8 cellular contexts compared by ENCODE assay signal in the genomic region with DNA sequence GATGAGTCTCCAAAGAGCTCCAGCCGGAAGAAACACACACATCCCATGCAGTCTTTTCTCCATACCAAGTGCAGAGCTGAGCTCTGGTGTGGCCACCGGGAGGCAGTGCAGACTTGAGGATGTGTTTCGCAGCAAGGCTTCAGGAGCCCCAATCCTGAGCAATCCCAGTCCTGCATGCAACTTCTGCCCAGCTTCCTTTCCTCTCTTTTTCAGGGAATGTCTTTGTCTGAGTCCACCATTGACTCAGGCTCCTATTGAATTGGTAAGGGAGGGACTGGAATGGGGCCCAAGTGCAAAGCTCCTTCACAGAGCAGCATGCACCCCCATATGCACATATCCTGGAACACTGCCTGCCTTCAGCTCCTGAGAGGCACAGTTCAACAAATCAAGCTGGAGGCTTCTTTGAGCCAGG. TPM values are rescaled to one million over a fixed set of nuclear protein-coding genes. Genes with fewer than 3 reads are reported as not detected.
DNase-seq lines count a peak whose midpoint lies in the region; ATAC-seq, FAIRE-seq and TF ChIP-seq lines count a peak whose summit lies in the region.

No MANE protein-coding gene starts in this region.

- H3K36me3 ChIP-seq in small intestine (ENCODE audit: control insufficient read depth in 2 of 2, insufficient read depth in 2 of 2, low read length in 2 of 2): no peaks in the 10 kb centered on the region

- in situ Hi-C loops in astrocyte of the spinal cord (cut with HindIII; ENCODE audit: low sequenced_read_pairs): no loop called here

- intact Hi-C loops in posterior vena cava (cut with DNase I): no loop called here

- ATAC-seq in HG02588 (IDR thresholded peaks at IDR 0.05; ENCODE audit: unreplicated experiment): no peak

- peak; percentile 92 for DNase-seq in GM03348 (ENCODE audit: low spot score)
- peak; percentile 86 for DNase-seq in M059J (ENCODE audit: low read depth)
- DNase-seq in RPMI7951 (ENCODE audit: low read depth): peak; percentile 85
- DNase-seq in astrocyte of the spinal cord (ENCODE audit: low read depth, low spot score): peak; percentile 82
- peak; percentile 82 for DNase-seq in iPS DF 19.7 (ENCODE audit: low read depth, low spot score)
- DNase-seq in small intestine: peak; percentile 73
- no peak for DNase-seq in posterior vena cava (ENCODE audit: low spot score)

- H3K27me3 ChIP-seq in small intestine (ENCODE audit: control insufficient read depth in 2 of 2, insufficient read depth in 2 of 2, low read length in 2 of 2): no peaks in the 10 kb centered on the region

- no peaks in the 10 kb centered on the region for H3K9me3 ChIP-seq in small intestine (ENCODE audit: control insufficient read depth, low read depth)

- no peak overlapping the region for H3K4me3 ChIP-seq in astrocyte of the spinal cord (ENCODE audit: low read depth, low read length)
- H3K4me3 ChIP-seq in small intestine (ENCODE audit: low read depth in 1 of 2, low read length in 2 of 2): no peak overlapping the region

- FAIRE-seq in small intestine (lab: Jason Lieb, UNC): no peak

- no peak overlapping the region for H3K27ac ChIP-seq in small intestine (ENCODE audit: low read depth in 1 of 2, low read length in 1 of 2)

- H3K4me1 ChIP-seq in small intestine (ENCODE audit: control insufficient read depth in 2 of 2, insufficient read depth in 1 of 2, low read depth in 1 of 2, low read length in 1 of 2): no peaks in the 10 kb centered on the region

- WGBS in small intestine, 3 donors: 6 to 17% (median 13%) methylated on average over 3 of the region's 3 CpGs

- TF ChIP-seq CTCF in astrocyte of the spinal cord (IDR thresholded peaks at IDR 0.05; ENCODE audit: low read depth, low read length): peak; percentile 89

RNA-seq across cellular contexts. Expression of gene ASIP, which starts 50.5 kb away (rescaled TPM):
- not detected in 2 replicates for total RNA-seq in M059J (2014; rRNA removed; shearing (Covaris generic))
- not detected in 2 replicates for total RNA-seq in RPMI7951 (2014; rRNA removed; shearing (Covaris generic))
- polyA plus RNA-seq in small intestine: 1 to 10 TPM in 1 of 3 donors, under 1 TPM in 1, not detected in 1; 0.30 to 3.8 TPM
- total RNA-seq in posterior vena cava: not detected
